In the genomic region with DNA sequence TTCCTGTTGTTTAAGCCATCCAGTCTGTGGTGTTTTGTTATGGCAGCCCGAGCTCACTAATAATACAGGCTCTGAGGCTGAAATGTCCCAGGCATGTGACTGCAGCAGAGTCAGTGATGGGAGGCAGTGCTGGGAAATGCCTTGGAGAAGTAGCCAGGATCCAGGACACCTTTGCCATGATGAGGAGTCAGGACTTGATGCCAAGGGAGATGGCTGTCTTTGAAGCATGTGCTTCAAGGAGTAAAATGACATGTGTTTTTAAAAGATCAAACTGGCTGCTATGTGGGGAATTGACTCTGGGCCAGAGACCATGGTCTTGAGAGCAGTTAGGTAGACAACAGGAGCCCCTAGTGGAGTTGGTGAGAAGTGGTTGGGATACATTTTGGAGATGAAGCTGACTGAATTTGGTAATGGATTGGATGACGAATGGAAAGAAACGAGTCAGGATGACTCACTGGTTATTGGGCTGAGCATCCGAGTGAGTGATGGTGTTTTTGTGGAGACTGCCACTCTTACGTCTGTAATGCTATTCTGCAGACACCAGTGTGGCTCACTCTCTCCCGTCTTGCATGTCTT, we compare ENCODE assay signal across 8 cellular contexts.
A peak's percentile ranks its signal among the peaks of the same experiment; 100 is the strongest.
DNase-seq lines count a peak whose midpoint lies in the region; ATAC-seq, FAIRE-seq and TF ChIP-seq lines count a peak whose summit lies in the region.

No MANE protein-coding gene starts in this region.

- peaks cover 17% of the 10 kb centered on the region for H4K20me1 ChIP-seq in DND-41 (ENCODE audit: insufficient read depth, low read length)

- H3K79me2 ChIP-seq in DND-41 (ENCODE audit: insufficient read depth, low read length), result peaks cover 29% of the 10 kb centered on the region

- no peaks in the 10 kb centered on the region for H3K27me3 Mint-ChIP-seq in activated T-cell treated with anti-CD3 and anti-CD28 coated beads, Interleukin-2, amount 50 U/mL, for 72 hours (ENCODE audit: low read depth)
- H3K27me3 Mint-ChIP-seq in Calu3 (ENCODE audit: unreplicated experiment), result no peaks in the 10 kb centered on the region

- H3K27ac Mint-ChIP-seq in activated T-cell treated with anti-CD3 and anti-CD28 coated beads, Interleukin-2, amount 50 U/mL, for 72 hours, result no peak overlapping the region
- no peak overlapping the region for H3K27ac Mint-ChIP-seq in Calu3 (ENCODE audit: unreplicated experiment)

- no peaks in the 10 kb centered on the region for H3K36me3 ChIP-seq in DND-41 (ENCODE audit: insufficient read depth, low read length)
- H3K36me3 ChIP-seq in left lung, result no peaks in the 10 kb centered on the region

- H3K9me3 ChIP-seq in DND-41 (ENCODE audit: insufficient read depth, low read length, severe bottlenecking) (no peaks in the 10 kb centered on the region), left lung (no peaks in the 10 kb centered on the region)

- peak; percentile 30; the same call in 2 of the 3 replicates for ATAC-seq in DND-41 (ENCODE audit: insufficient read depth, low read depth)
- ATAC-seq in GM19328 (IDR thresholded peaks at IDR 0.05; ENCODE audit: unreplicated experiment), result peak; percentile 71
- ATAC-seq in activated T-cell treated with anti-CD3 and anti-CD28 coated beads, Interleukin-2, amount 50 U/mL, for 72 hours (replicated peaks in 1 of 2), result peak; percentile 96
- ATAC-seq in left lung, result peak; percentile 44

- no peak for FAIRE-seq in HTR-8/SVneo (lab: Jason Lieb, UNC)

- no peaks in the 10 kb centered on the region for H3K36me3 Mint-ChIP-seq in activated T-cell treated with anti-CD3 and anti-CD28 coated beads, Interleukin-2, amount 50 U/mL, for 72 hours (ENCODE audit: insufficient read depth in 2 of 2)
- no peaks in the 10 kb centered on the region for H3K36me3 Mint-ChIP-seq in Calu3 (ENCODE audit: insufficient read depth, unreplicated experiment)

- CTCF ChIA-PET in Calu3 (lab: Charles Lee), result no interaction called here

- H3K4me1 ChIP-seq in DND-41 (ENCODE audit: insufficient read depth, low read length) (peaks cover 13% of the 10 kb centered on the region), left lung (peaks cover 0 to 3% of the 10 kb centered on the region in 2 donors)

- H3K9ac ChIP-seq in DND-41 (ENCODE audit: low read depth, low read length), result no peak overlapping the region

- DNase-seq in DND-41, result peak; percentile 14
- DNase-seq in NAMALWA (ENCODE audit: low spot score), result peak; percentile 44
- peak; percentile 25 to 30 for DNase-seq in activated T-cell treated with anti-CD3 and anti-CD28 coated beads, Interleukin-2, amount 50 U/mL, for 72 hours
- no peak for DNase-seq in left lung
- no peak for DNase-seq in Calu3
- no peak for DNase-seq in NCI-H510A treated with DMSO at 0.1 percent for 48 hours (lab: John Stamatoyannopoulos, UW)
- no peak for DNase-seq in HTR-8/SVneo (ENCODE audit: insufficient read length, low spot score)

- H2AFZ ChIP-seq in DND-41 (ENCODE audit: low read depth, low read length), result no peak overlapping the region

- H3K4me3 ChIP-seq in DND-41 (ENCODE audit: low read depth in 1 of 2, low read length in 2 of 2) (no peak overlapping the region), left lung (no peak overlapping the region)

- H3K4me3 Mint-ChIP-seq in activated T-cell treated with anti-CD3 and anti-CD28 coated beads, Interleukin-2, amount 50 U/mL, for 72 hours, result no peak overlapping the region
- H3K4me3 Mint-ChIP-seq in Calu3 (ENCODE audit: low read depth, unreplicated experiment), result no peak overlapping the region

- BruUV-seq in Calu3 (replicated peaks; lab: Mats Ljungman, UMichigan), result no TSS peak

- peaks cover 0 to 1% of the 10 kb centered on the region in 2 donors for H3K9me3 Mint-ChIP-seq in activated T-cell treated with anti-CD3 and anti-CD28 coated beads, Interleukin-2, amount 50 U/mL, for 72 hours
- no peaks in the 10 kb centered on the region for H3K9me3 Mint-ChIP-seq in Calu3 (ENCODE audit: low read depth, unreplicated experiment)

- H3K27ac ChIP-seq in DND-41 (ENCODE audit: low read length) (no peak overlapping the region), left lung (no peak overlapping the region)

- intact Hi-C loops in left lung (cut with DNase I) (no loop called here), Calu3 (cut with micrococcal nuclease; ENCODE audit: unreplicated experiment) (no loop called here)

- TF ChIP-seq CTCF in DND-41 (IDR thresholded peaks at IDR 0.05; ENCODE audit: borderline replicate concordance, extremely low read depth, low read length, poor library complexity, severe bottlenecking) (peak; percentile 47), left lung (IDR thresholded peaks at IDR 0.05) (no peak), Calu3 (IDR thresholded peaks at IDR 0.05; ENCODE audit: unreplicated experiment) (no peak)

- peaks cover 12% of the 10 kb centered on the region for H3K4me1 Mint-ChIP-seq in activated T-cell treated with anti-CD3 and anti-CD28 coated beads, Interleukin-2, amount 50 U/mL, for 72 hours (ENCODE audit: low read depth)
- H3K4me1 Mint-ChIP-seq in Calu3 (ENCODE audit: low read depth, unreplicated experiment), result no peaks in the 10 kb centered on the region

- no peaks in the 10 kb centered on the region for H3K27me3 ChIP-seq in DND-41 (ENCODE audit: insufficient read depth, low read length, poor library complexity)
- no peaks in the 10 kb centered on the region for H3K27me3 ChIP-seq in left lung

- no peak overlapping the region for H3K4me2 ChIP-seq in DND-41 (ENCODE audit: insufficient read depth, low read length)

Comparison
In these comparisons a context has a peak if more than half of its experiments do, and no peak if none do; other contexts are left out.
1. ATAC-seq: peak in every context shown above with its lines; median percentile 96 in activated T-cell treated with anti-CD3 and anti-CD28 coated beads, Interleukin-2, amount 50 U/mL, for 72 hours; 71 in GM19328; 44 in left lung; 30 in DND-41.
2. DNase-seq: peak in DND-41 (single experiment), NAMALWA (single experiment) and activated T-cell treated with anti-CD3 and anti-CD28 coated beads, Interleukin-2, amount 50 U/mL, for 72 hours (2 of 2); none in left lung (0 of 2), Calu3 (single experiment), NCI-H510A treated with DMSO at 0.1 percent for 48 hours (single experiment) and HTR-8/SVneo (single experiment).